9 cellular contexts compared by ENCODE assay signal in the genomic region with DNA sequence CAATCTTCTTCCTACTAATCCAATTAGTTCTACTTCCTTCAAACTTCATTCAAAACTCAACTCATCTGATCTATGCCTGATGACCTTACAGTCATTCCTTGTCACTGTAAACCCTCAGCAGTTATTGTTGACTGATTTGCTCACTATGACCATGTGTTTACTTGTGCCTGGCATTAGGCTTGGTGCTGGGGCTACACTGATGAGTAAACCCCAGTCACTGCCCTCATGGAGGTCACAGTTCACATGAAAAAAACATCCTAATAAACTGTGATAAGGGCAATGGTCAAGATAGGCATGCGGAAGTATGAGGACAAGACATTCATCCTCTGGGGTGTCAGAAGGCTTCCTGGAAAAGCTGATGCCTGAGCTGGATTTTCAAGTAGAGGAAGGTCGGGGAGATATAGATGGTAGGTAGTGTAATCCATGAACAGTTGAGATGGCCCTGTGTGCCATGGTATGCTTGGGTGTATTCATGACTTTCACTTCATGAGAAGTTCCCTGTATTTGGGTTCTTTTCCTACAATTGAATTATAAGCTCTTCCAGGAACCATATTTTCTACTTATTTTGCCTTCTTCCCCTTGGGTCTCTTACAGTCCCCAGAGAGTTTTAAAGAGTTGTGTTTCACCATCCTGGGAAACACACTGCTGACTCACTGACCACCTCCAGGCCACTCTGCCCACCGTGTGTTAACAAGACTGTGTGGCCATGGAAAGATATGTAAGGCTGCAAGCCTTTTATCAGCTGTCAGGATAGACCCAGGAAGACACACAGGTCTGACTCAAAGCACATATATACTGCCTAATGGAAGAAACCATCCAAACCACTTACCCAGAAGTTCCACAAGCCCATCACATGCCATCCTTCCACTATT. TPM values are rescaled to one million over a fixed set of nuclear protein-coding genes. Genes with fewer than 3 reads are reported as not detected.
DNase-seq lines count a peak whose midpoint lies in the region; ATAC-seq and TF ChIP-seq lines count a peak whose summit lies in the region.
"Had no signal": no experiment of that assay in that cellular context is flagged by ENCODE, and none has a peak within 500 bp of the region (broad histone marks: within the 10 kb centered on the region; RNA-seq: fewer than 3 reads in every experiment).

No MANE protein-coding gene starts in this region.

- H3K27me3 ChIP-seq in BLaER1 (no peaks in the 10 kb centered on the region), mammary epithelial cell (ENCODE audit: insufficient read depth, low read length) (no peaks in the 10 kb centered on the region)

- H3K4me1 ChIP-seq in BLaER1 (peaks cover 14% of the 10 kb centered on the region), mammary epithelial cell (ENCODE audit: insufficient read depth, low read length) (peaks cover 21% of the 10 kb centered on the region)

- H4K20me1 ChIP-seq in BLaER1, result no peaks in the 10 kb centered on the region
- no peaks in the 10 kb centered on the region for H4K20me1 ChIP-seq in mammary epithelial cell (ENCODE audit: insufficient read depth, low read length)

- no TSS peak for BruUV-seq in mammary epithelial cell (replicated peaks; lab: Mats Ljungman, UMichigan)

- peak; percentile 88 for DNase-seq in M059J (ENCODE audit: low read depth)
- peak; percentile 85 for DNase-seq in mammary epithelial cell
- DNase-seq in mucosa of gallbladder (ENCODE audit: low spot score), result peak; percentile 63
- no peak for DNase-seq in GM10248 (ENCODE audit: extremely low spot score)
- no peak for DNase-seq in activated CD4-positive, alpha-beta T cell treated with anti-CD3 and anti-CD28 coated beads for 1 hour
- DNase-seq: NCI-H446 had no signal

- in situ Hi-C loops in mammary epithelial cell (cut with MboI; ENCODE audit: low sequenced_read_pairs in 2 of 2), result no loop called here

- CTCF ChIA-PET in mammary epithelial cell (lab: Charles Lee; ENCODE audit: low non-redundant PET), result no interaction called here
- CTCF ChIA-PET in GM10248 (lab: Yijun Ruan, JAX), result interaction anchor here (0.8 kb wide), 1 partner anchor 13 kb away, joined by 4 read pairs; no protein-coding TSS in a partner anchor

- H3K79me2 ChIP-seq in mammary epithelial cell (ENCODE audit: insufficient read depth, low read length), result no peaks in the 10 kb centered on the region

- H3K9me3 ChIP-seq in BLaER1 (no peaks in the 10 kb centered on the region), mammary epithelial cell (replicated peaks; ENCODE audit: insufficient read depth, low read length) (no peaks in the 10 kb centered on the region)

- TF ChIP-seq CTCF in mammary epithelial cell (conservative IDR thresholded peaks at IDR 0.05 in 1 of 2, IDR thresholded peaks at IDR 0.05 in 1 of 2; ENCODE audit: extremely low read depth in 1 of 2, insufficient read depth in 1 of 2, low read depth in 1 of 2, low read length in 2 of 2) (no peak), GM10248 (IDR thresholded peaks at IDR 0.05; ENCODE audit: control extremely low read depth, extremely low read depth, low read depth, missing control alignments) (no peak)

- H3K4me2 ChIP-seq in BLaER1 (peak overlapping the region; percentile 11; the same call in 1 of the 2 replicates), mammary epithelial cell (ENCODE audit: insufficient read depth, low read depth, low read length) (peak overlapping the region; percentile 1)

- 63% methylated on average over 3 of the region's 3 CpGs for WGBS in mammary epithelial cell (ENCODE audit: low coverage, missing lambda C conversion rate)

- intact Hi-C loops in mammary epithelial cell (cut with micrococcal nuclease), result no loop called here

- POLR2A ChIA-PET in GM10248 (lab: Yijun Ruan, JAX), result no interaction called here

- ATAC-seq in GM18873 (IDR thresholded peaks at IDR 0.05; ENCODE audit: low FRiP score, unreplicated experiment), result no peak
- ATAC-seq in GM21526 (IDR thresholded peaks at IDR 0.05; ENCODE audit: low FRiP score, unreplicated experiment), result no peak

- H3K36me3 ChIP-seq in BLaER1 (no peaks in the 10 kb centered on the region), mammary epithelial cell (ENCODE audit: insufficient read depth, low read length) (no peaks in the 10 kb centered on the region)

- H3K27ac ChIP-seq in BLaER1 (no peak overlapping the region), mammary epithelial cell (ENCODE audit: insufficient read depth, low read depth, low read length) (no peak overlapping the region)

- dilution Hi-C loops in mammary epithelial cell (cut with HindIII; ENCODE audit: low sequenced_read_pairs), result no loop called here

- H3K9ac ChIP-seq in BLaER1 (no peak overlapping the region), mammary epithelial cell (ENCODE audit: insufficient read depth, low read length) (no peak overlapping the region)

- H2AFZ ChIP-seq in mammary epithelial cell (ENCODE audit: low read depth, low read length), result peak overlapping the region; percentile 15

- H3K4me3 ChIP-seq in BLaER1 (no peak overlapping the region), mammary epithelial cell (replicated peaks in 1 of 3; ENCODE audit: insufficient read depth in 1 of 3, low read depth in 2 of 3, low read length in 3 of 3) (no peak overlapping the region)

RNA-seq across cellular contexts. Expression of gene DUSP6, which starts 38.7 kb away (rescaled TPM):
- total RNA-seq in M059J (2014; rRNA removed; shearing (Covaris generic)), result 14.6 and 24.0 TPM in 2 replicates
- total RNA-seq in mammary epithelial cell (100 to 1,000 TPM; 190 to 291 TPM), mucosa of gallbladder (155 TPM)
- 367 TPM for polyA plus RNA-seq in mammary epithelial cell
- 673 TPM for polyA minus RNA-seq in mammary epithelial cell

Comparison
In these comparisons a context has a peak if more than half of its experiments do, and no peak if none do; other contexts are left out.
1. DNase-seq: peak in M059J (single experiment), mammary epithelial cell (single experiment) and mucosa of gallbladder (single experiment); none in GM10248 (single experiment) and activated CD4-positive, alpha-beta T cell treated with anti-CD3 and anti-CD28 coated beads for 1 hour (single experiment).